In the genomic region with DNA sequence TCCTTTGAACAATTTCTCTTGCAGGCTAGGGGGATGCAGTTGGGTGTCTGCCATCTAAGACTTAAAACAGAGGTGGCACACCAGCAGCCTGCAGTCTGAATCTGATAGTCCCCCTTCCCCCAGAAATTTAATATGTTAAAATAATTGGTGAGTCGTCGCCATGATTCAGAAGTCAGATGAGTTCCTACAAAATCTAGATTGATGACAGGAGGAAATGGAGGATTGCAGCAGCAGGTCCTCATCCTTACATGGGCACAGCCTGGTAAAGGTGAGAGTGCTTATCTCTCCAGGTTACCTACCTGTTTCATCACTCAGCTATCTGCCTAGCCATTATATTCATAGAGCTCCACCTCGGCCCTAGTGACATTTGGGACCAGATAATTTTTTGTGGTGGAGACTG, we compare ENCODE assay signal across 29 cellular contexts.
DNase-seq lines count a peak whose midpoint lies in the region; ATAC-seq, FAIRE-seq and TF ChIP-seq lines count a peak whose summit lies in the region.
"Had no signal": no experiment of that assay in that cellular context is flagged by ENCODE, and none has a peak within 500 bp of the region (broad histone marks: within the 10 kb centered on the region; RNA-seq: fewer than 3 reads in every experiment).

No MANE protein-coding gene starts in this region.

- dilution Hi-C loops in keratinocyte (cut with MboI; ENCODE audit: extremely low pct_ligation_motif_present, low sequenced_read_pairs), result no loop called here

- no peak overlapping the region for H3K4me3 ChIP-seq in adipocyte (ENCODE audit: low read length)
- no peak overlapping the region for H3K4me3 ChIP-seq in keratinocyte (ENCODE audit: control insufficient read depth in 2 of 3, extremely low read depth in 1 of 3, insufficient read depth in 2 of 3, low read depth in 1 of 3, low read length in 3 of 3)
- H3K4me3 ChIP-seq: psoas muscle, SK-N-MC, tibial nerve had no signal

- H3K4me3 Mint-ChIP-seq in progenitor cell of endocrine pancreas (ENCODE audit: low read depth), result no peak overlapping the region
- no peak overlapping the region for H3K4me3 Mint-ChIP-seq in natural killer cell
- H3K4me3 Mint-ChIP-seq: activated CD8-positive, alpha-beta memory T cell treated with anti-CD3 and anti-CD28 coated beads, Interleukin-2, amount 10 ng/mL, durations not matched to agents 7 days and 5 days; activated T-cell treated with anti-CD3 and anti-CD28 coated beads, Interleukin-2, amount 50 U/mL, for 4 hours; CD8-positive, alpha-beta memory T cell; memory B cell; T-helper 17 cell had no signal

- H3K4me1 Mint-ChIP-seq in progenitor cell of endocrine pancreas (ENCODE audit: low read depth) (peaks cover 20% of the 10 kb centered on the region), natural killer cell (no peaks in the 10 kb centered on the region)
- H3K4me1 Mint-ChIP-seq: activated CD8-positive, alpha-beta memory T cell treated with anti-CD3 and anti-CD28 coated beads, Interleukin-2, amount 10 ng/mL, durations not matched to agents 7 days and 5 days; CD8-positive, alpha-beta memory T cell; memory B cell; T-helper 17 cell had no signal

- H3K36me3 Mint-ChIP-seq in progenitor cell of endocrine pancreas (ENCODE audit: insufficient read depth) (no peaks in the 10 kb centered on the region), natural killer cell (no peaks in the 10 kb centered on the region)
- H3K36me3 Mint-ChIP-seq: activated CD8-positive, alpha-beta memory T cell treated with anti-CD3 and anti-CD28 coated beads, Interleukin-2, amount 10 ng/mL, durations not matched to agents 7 days and 5 days; CD8-positive, alpha-beta memory T cell; memory B cell had no signal

- H3K36me3 ChIP-seq in adipocyte (ENCODE audit: control insufficient read depth, insufficient read depth, low read length, severe bottlenecking) (no peaks in the 10 kb centered on the region), keratinocyte (ENCODE audit: control insufficient read depth in 2 of 2, extremely low read depth in 1 of 2, insufficient read depth in 2 of 2, low read length in 2 of 2) (peaks cover 0 to 1% of the 10 kb centered on the region in 2 experiments)
- H3K36me3 ChIP-seq: brain microvascular endothelial cell, neutrophil, tibial nerve had no signal

- intact Hi-C loops in natural killer cell (cut with micrococcal nuclease), result no loop called here

- H3K9ac ChIP-seq in adipocyte (ENCODE audit: low read length) (peak overlapping the region; percentile 76), keratinocyte (ENCODE audit: control insufficient read depth, extremely low read depth, insufficient read depth, low read length) (peak overlapping the region; percentile 1)

- H4K20me1 ChIP-seq in keratinocyte (ENCODE audit: control insufficient read depth, extremely low read depth, insufficient read depth, low read length), result no peaks in the 10 kb centered on the region

- H3K9me3 ChIP-seq in adipocyte (ENCODE audit: control insufficient read depth, low read length) (no peaks in the 10 kb centered on the region), keratinocyte (ENCODE audit: control insufficient read depth, low read depth, low read length) (no peaks in the 10 kb centered on the region)
- H3K9me3 ChIP-seq: neutrophil, psoas muscle had no signal

- peak; percentile 55 for DNase-seq in EL
- DNase-seq in LHCN-M2 (ENCODE audit: low read depth), result peak; percentile 43
- no peak for DNase-seq in adipocyte (ENCODE audit: low read depth)
- DNase-seq in keratinocyte (ENCODE audit: low read depth, low spot score), result no peak
- DNase-seq in progenitor cell of endocrine pancreas (ENCODE audit: low spot score, unreplicated experiment), result no peak
- DNase-seq in midbrain (lab: John Stamatoyannopoulos, UW), result no peak
- DNase-seq in natural killer cell, result no peak
- DNase-seq: activated CD4-positive, alpha-beta T cell treated with anti-CD3 and anti-CD28 coated beads, Interleukin-2, amount 50 U/mL, for 4 hours; activated CD8-positive, alpha-beta memory T cell treated with anti-CD3 and anti-CD28 coated beads, Interleukin-2, amount 10 ng/mL, durations not matched to agents 7 days and 5 days; activated T-cell treated with anti-CD3 and anti-CD28 coated beads, Interleukin-2, amount 50 U/mL, for 4 hours; brain microvascular endothelial cell; CD8-positive, alpha-beta memory T cell; H7; hypothalamus; Kasumi-1; NCI-H1092; NCI-H1694; NCI-H510A treated with DMSO at 0.1 percent for 48 hours; psoas muscle; stimulated activated CD4-positive, alpha-beta T cell treated with anti-CD3 and anti-CD28 coated beads, Interleukin-4, amount 100 ng/mL, for 1 hour; T-helper 17 cell had no signal

- ATAC-seq in HG02588 (IDR thresholded peaks at IDR 0.05; ENCODE audit: unreplicated experiment), result no peak
- ATAC-seq in natural killer cell, result no peak
- ATAC-seq: activated CD4-positive, CD25-positive, alpha-beta regulatory T cell treated with anti-CD3 and anti-CD28 coated beads, Interleukin-2, amount 50 U/mL, for 24 hours; activated CD8-positive, alpha-beta memory T cell treated with anti-CD3 and anti-CD28 coated beads, Interleukin-2, amount 10 ng/mL, durations not matched to agents 7 days and 5 days; activated T-cell treated with anti-CD3 and anti-CD28 coated beads, Interleukin-2, amount 50 U/mL, for 4 hours; psoas muscle; sciatic nerve; T-helper 17 cell had no signal

- no peaks in the 10 kb centered on the region for H3K27me3 ChIP-seq in adipocyte (replicated peaks; ENCODE audit: control insufficient read depth, insufficient read depth, low read length)
- no peaks in the 10 kb centered on the region for H3K27me3 ChIP-seq in keratinocyte (ENCODE audit: control insufficient read depth, extremely low read depth, insufficient read depth, low read length)
- H3K27me3 ChIP-seq: brain microvascular endothelial cell, neutrophil, tibial nerve had no signal

- peak overlapping the region; percentile 74 for H3K27ac ChIP-seq in keratinocyte (ENCODE audit: control insufficient read depth, insufficient read depth, low read length)
- H3K27ac ChIP-seq: brain microvascular endothelial cell, neutrophil, psoas muscle, SK-N-MC, tibial nerve had no signal

- H3K9me3 Mint-ChIP-seq in progenitor cell of endocrine pancreas (ENCODE audit: low read depth) (peaks cover under 1% of the 10 kb centered on the region), natural killer cell (no peaks in the 10 kb centered on the region)
- H3K9me3 Mint-ChIP-seq: activated T-cell treated with anti-CD3 and anti-CD28 coated beads, Interleukin-2, amount 50 U/mL, for 4 hours; memory B cell had no signal

- no peak for TF ChIP-seq CTCF in keratinocyte (optimal IDR thresholded peaks at IDR 0.05 in 1 of 3, IDR thresholded peaks at IDR 0.05 in 1 of 3, conservative IDR thresholded peaks at IDR 0.05 in 1 of 3; ENCODE audit: extremely low read depth in 1 of 3, insufficient read depth in 2 of 3, low read length in 3 of 3)
- no peak for TF ChIP-seq CTCF in progenitor cell of endocrine pancreas (IDR thresholded peaks at IDR 0.05; ENCODE audit: unreplicated experiment)
- no peak for TF ChIP-seq CTCF in natural killer cell (IDR thresholded peaks at IDR 0.05)

- H3K27me3 Mint-ChIP-seq in progenitor cell of endocrine pancreas (no peaks in the 10 kb centered on the region), natural killer cell (ENCODE audit: low read depth in 2 of 2) (peaks cover 7 to 12% of the 10 kb centered on the region in 2 donors)
- H3K27me3 Mint-ChIP-seq: memory B cell had no signal

- H3K9me1 ChIP-seq in keratinocyte (ENCODE audit: control insufficient read depth, extremely low read depth, insufficient read depth, low read length), result no peaks in the 10 kb centered on the region

- no peaks in the 10 kb centered on the region for H3K79me2 ChIP-seq in keratinocyte (ENCODE audit: control insufficient read depth, insufficient read depth, low read length)

- FAIRE-seq in keratinocyte (lab: Jason Lieb, UNC), result no peak
- FAIRE-seq: G401.6 had no signal

- H3K4me2 ChIP-seq in keratinocyte (ENCODE audit: control insufficient read depth, extremely low read depth, insufficient read depth, low read depth, low read length), result peak overlapping the region; percentile 6

- H3K27ac Mint-ChIP-seq in progenitor cell of endocrine pancreas, result no peak overlapping the region
- H3K27ac Mint-ChIP-seq in natural killer cell, result no peak overlapping the region
- H3K27ac Mint-ChIP-seq: activated CD8-positive, alpha-beta memory T cell treated with anti-CD3 and anti-CD28 coated beads, Interleukin-2, amount 10 ng/mL, durations not matched to agents 7 days and 5 days; CD8-positive, alpha-beta memory T cell; memory B cell; T-helper 17 cell had no signal

- no peak overlapping the region for H2AFZ ChIP-seq in keratinocyte (ENCODE audit: control insufficient read depth, low read length)

- H3K4me1 ChIP-seq in adipocyte (ENCODE audit: control insufficient read depth, insufficient read depth, low read length), result peaks cover 60% of the 10 kb centered on the region
- peaks cover 29% of the 10 kb centered on the region for H3K4me1 ChIP-seq in keratinocyte (ENCODE audit: control insufficient read depth, extremely low read depth, insufficient read depth, low read length)
- H3K4me1 ChIP-seq: tibial nerve had no signal

Comparison
In these comparisons a context has a peak if more than half of its experiments do, and no peak if none do; other contexts are left out.
1. DNase-seq: peak in EL (single experiment) and LHCN-M2 (single experiment); none in adipocyte (single experiment), keratinocyte (single experiment), progenitor cell of endocrine pancreas (single experiment), midbrain (single experiment) and natural killer cell (single experiment).